In the genomic region with DNA sequence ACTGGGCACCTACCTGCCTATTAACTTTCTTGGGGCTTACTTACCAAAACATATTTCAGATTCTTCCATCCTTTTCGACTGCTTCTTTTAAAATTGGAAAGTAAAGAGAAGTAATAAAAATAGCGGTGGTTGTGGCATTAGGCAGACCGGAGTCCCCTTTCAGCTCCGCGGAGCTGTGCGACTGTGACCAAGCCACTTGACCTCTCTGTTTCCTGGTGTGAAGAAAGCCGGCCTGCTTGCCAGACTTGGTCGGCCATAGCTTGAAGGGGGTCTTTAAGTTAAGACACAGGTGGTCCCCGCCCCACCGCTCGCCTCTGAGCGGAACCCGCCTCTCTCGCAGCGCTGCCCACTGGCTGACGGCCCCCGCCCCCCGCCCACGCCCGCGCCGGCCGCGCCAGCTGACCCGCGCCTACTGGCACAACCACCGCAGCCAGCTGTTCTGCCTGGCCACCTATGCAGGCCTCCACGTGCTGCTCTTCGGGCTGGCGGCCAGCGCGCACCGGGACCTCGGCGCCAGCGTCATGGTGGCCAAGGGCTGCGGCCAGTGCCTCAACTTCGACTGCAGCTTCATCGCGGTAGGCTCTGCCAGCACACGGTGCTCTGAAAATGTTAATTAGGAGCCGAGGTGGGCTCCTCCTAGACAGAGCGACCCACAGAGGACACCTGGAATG, we compare ENCODE assay signal across 15 cellular contexts. TPM values are rescaled to one million over a fixed set of nuclear protein-coding genes. Genes with fewer than 3 reads are reported as not detected.
"Had no signal": no experiment of that assay in that cellular context is flagged by ENCODE, and none has a peak within 500 bp of the region (broad histone marks: within the 10 kb centered on the region; RNA-seq: fewer than 3 reads in every experiment).

No MANE protein-coding gene starts in this region.

- H3K27me3 ChIP-seq: ascending aorta, pancreas had no signal

- H3K27ac ChIP-seq: ascending aorta, breast epithelium, lower lobe of right lung, pancreas had no signal

- DNase-seq: activated naive CD4-positive, alpha-beta T cell treated with anti-CD3 and anti-CD28 coated beads, Interleukin-2, amount 10 ng/mL, durations not matched to agents 7 days and 5 days; activated T-cell treated with anti-CD3 and anti-CD28 coated beads, Interleukin-2, amount 50 U/mL, for 24 hours; effector memory CD4-positive, alpha-beta T cell; foreskin melanocyte; left cardiac atrium; lower lobe of right lung; pancreas; stimulated activated CD4-positive, alpha-beta T cell treated with anti-CD3 and anti-CD28 coated beads, Interleukin-2, amount 100 ng/mL, for 48 hours; T-helper 2 cell had no signal

- ATAC-seq: left cardiac atrium; lower lobe of right lung; pancreas; stimulated activated memory B cell treated with anti-CD40 and anti-IgM and Interleukin-4, amounts not matched to agents 10 μg/mL and 1 μg/mL and 100 μg/mL, for 72 hours had no signal

- H3K36me3 Mint-ChIP-seq: activated naive CD4-positive, alpha-beta T cell treated with anti-CD3 and anti-CD28 coated beads, Interleukin-2, amount 10 ng/mL, durations not matched to agents 7 days and 5 days; mesothelial cell of epicardium; stimulated activated memory B cell treated with anti-CD40 and anti-IgM and Interleukin-4, amounts not matched to agents 10 μg/mL and 1 μg/mL and 100 μg/mL, for 72 hours had no signal

- H3K4me1 Mint-ChIP-seq: mesothelial cell of epicardium had no signal

- H3K4me1 ChIP-seq: ascending aorta, pancreas had no signal

- H3K27ac Mint-ChIP-seq: activated naive CD4-positive, alpha-beta T cell treated with anti-CD3 and anti-CD28 coated beads, Interleukin-2, amount 10 ng/mL, durations not matched to agents 7 days and 5 days; activated T-cell treated with anti-CD3 and anti-CD28 coated beads, Interleukin-2, amount 50 U/mL, for 24 hours; dendritic cell treated with granulocyte-macrophage colony-stimulating factor and Interleukin-4, amounts not matched to agents 40 ng/mL and 50 ng/mL, for 4 days; mesothelial cell of epicardium; stimulated activated memory B cell treated with anti-CD40 and anti-IgM and Interleukin-4, amounts not matched to agents 10 μg/mL and 1 μg/mL and 100 μg/mL, for 72 hours had no signal

- H3K9me3 Mint-ChIP-seq: activated naive CD4-positive, alpha-beta T cell treated with anti-CD3 and anti-CD28 coated beads, Interleukin-2, amount 10 ng/mL, durations not matched to agents 7 days and 5 days; activated T-cell treated with anti-CD3 and anti-CD28 coated beads, Interleukin-2, amount 50 U/mL, for 24 hours; dendritic cell treated with granulocyte-macrophage colony-stimulating factor and Interleukin-4, amounts not matched to agents 40 ng/mL and 50 ng/mL, for 4 days; mesothelial cell of epicardium; neural crest cell; stimulated activated memory B cell treated with anti-CD40 and anti-IgM and Interleukin-4, amounts not matched to agents 10 μg/mL and 1 μg/mL and 100 μg/mL, for 72 hours had no signal

- H3K4me3 Mint-ChIP-seq: activated naive CD4-positive, alpha-beta T cell treated with anti-CD3 and anti-CD28 coated beads, Interleukin-2, amount 10 ng/mL, durations not matched to agents 7 days and 5 days; activated T-cell treated with anti-CD3 and anti-CD28 coated beads, Interleukin-2, amount 50 U/mL, for 24 hours; dendritic cell treated with granulocyte-macrophage colony-stimulating factor and Interleukin-4, amounts not matched to agents 40 ng/mL and 50 ng/mL, for 4 days; neural crest cell; stimulated activated memory B cell treated with anti-CD40 and anti-IgM and Interleukin-4, amounts not matched to agents 10 μg/mL and 1 μg/mL and 100 μg/mL, for 72 hours had no signal

- H3K9me3 ChIP-seq: ascending aorta, breast epithelium, lower lobe of right lung, pancreas had no signal

- H3K4me3 ChIP-seq: ascending aorta, breast epithelium, lower lobe of right lung, pancreas had no signal

- H3K36me3 ChIP-seq: ascending aorta, breast epithelium, lower lobe of right lung, pancreas had no signal

RNA-seq across cellular contexts. Expression of gene NOX5, which starts 18.3 kb away (rescaled TPM):
- total RNA-seq: lower lobe of right lung, neural crest cell had no signal
